Comparison of ENCODE assay signal across 23 cellular contexts in the genomic region with DNA sequence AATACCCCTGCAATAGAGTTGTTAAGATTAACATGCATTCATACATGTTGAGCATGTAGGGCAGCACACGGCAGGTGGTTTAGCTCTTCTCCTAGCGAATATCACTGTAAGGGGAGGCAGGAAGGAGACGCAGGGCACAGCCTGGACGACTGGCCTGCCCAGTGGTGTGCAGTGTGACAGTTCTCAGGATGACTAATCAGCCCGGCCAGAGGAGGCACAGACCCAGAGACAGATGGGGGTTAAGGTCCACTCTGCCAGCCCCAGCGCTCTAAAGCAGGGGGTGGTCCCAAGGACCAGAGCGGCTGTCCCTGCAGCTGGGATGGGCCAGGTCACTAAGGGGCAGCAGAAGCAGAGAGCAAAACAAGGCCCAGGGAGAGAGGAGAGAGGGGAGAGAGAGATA.
DNase-seq lines count a peak whose midpoint lies in the region; ATAC-seq, FAIRE-seq and TF ChIP-seq lines count a peak whose summit lies in the region.
"Had no signal": no experiment of that assay in that cellular context is flagged by ENCODE, and none has a peak within 500 bp of the region (broad histone marks: within the 10 kb centered on the region; RNA-seq: fewer than 3 reads in every experiment).

No MANE protein-coding gene starts in this region.

- H3K36me3 ChIP-seq in mesenchymal stem cell (ENCODE audit: control insufficient read depth in 1 of 2, insufficient read depth in 2 of 2, low read depth in 1 of 2, low read length in 2 of 2): no peaks in the 10 kb centered on the region
- no peaks in the 10 kb centered on the region for H3K36me3 ChIP-seq in small intestine (ENCODE audit: control insufficient read depth in 2 of 2, insufficient read depth in 2 of 2, low read length in 2 of 2)

- FAIRE-seq in D721Med (lab: Jason Lieb, UNC) (peak; percentile 58), small intestine (lab: Jason Lieb, UNC) (no peak)
- FAIRE-seq: G401.6, K562, RCC 7860 had no signal

- H2BK15ac ChIP-seq in mesenchymal stem cell (ENCODE audit: low read depth, poor library complexity, severe bottlenecking): peak overlapping the region; percentile 60

- H3K36me3 Mint-ChIP-seq in chondrocyte (ENCODE audit: low read depth): peaks cover 8% of the 10 kb centered on the region
- H3K36me3 Mint-ChIP-seq: CD8-positive, alpha-beta T cell had no signal

- no peak for ATAC-seq in HG03442 (IDR thresholded peaks at IDR 0.05; ENCODE audit: unreplicated experiment)
- ATAC-seq: CD8-positive, alpha-beta T cell; K562 had no signal

- H3K4me3 ChIP-seq in mesenchymal stem cell (ENCODE audit: insufficient read depth in 1 of 2, low read depth in 1 of 2, low read length in 2 of 2) (no peak overlapping the region), small intestine (ENCODE audit: low read depth in 1 of 2, low read length in 2 of 2) (no peak overlapping the region)
- H3K4me3 ChIP-seq: K562 had no signal

- DNase-seq in D721Med (ENCODE audit: insufficient read length, low spot score): no peak
- no peak for DNase-seq in chondrocyte (ENCODE audit: low spot score)
- no peak for DNase-seq in mesenchymal stem cell
- DNase-seq in small intestine: peak; percentile 20
- no peak for DNase-seq in effector CD8-positive, alpha-beta T cell (lab: John Stamatoyannopoulos, UW)
- no peak for DNase-seq in anterior cingulate cortex (lab: John Stamatoyannopoulos, UW)
- DNase-seq in GM13976 (ENCODE audit: low spot score): no peak
- DNase-seq: AML-193; Calu3; CD8-positive, alpha-beta T cell; MM.1S; NCI-H1048; NCI-H1436; NCI-H187 treated with DMSO at 0.1 percent for 48 hours; NCI-H2107; NCI-H446 treated with DMSO at 0.1 percent for 48 hours; NCI-H526 treated with DMSO at 0.1 percent for 48 hours; OCI-M1; Right ventricle myocardium superior had no signal

- H3K23ac ChIP-seq in mesenchymal stem cell (ENCODE audit: low read length in 2 of 2): no peak overlapping the region

- TF ChIP-seq CTCF in D721Med (IDR thresholded peaks at IDR 0.05; ENCODE audit: insufficient read depth, missing control alignments) (no peak), chondrocyte (IDR thresholded peaks at IDR 0.05) (no peak), GM13976 (IDR thresholded peaks at IDR 0.05; ENCODE audit: borderline replicate concordance, control extremely low read depth, extremely low read depth, insufficient read depth, missing control alignments) (no peak)

- no peaks in the 10 kb centered on the region for H3K9me3 Mint-ChIP-seq in chondrocyte (ENCODE audit: low read depth)
- H3K9me3 Mint-ChIP-seq: CD8-positive, alpha-beta T cell had no signal

- peak overlapping the region in 1 of 2 experiments; percentile 46 for H3K18ac ChIP-seq in mesenchymal stem cell (ENCODE audit: low read depth in 1 of 2, low read length in 2 of 2)

- no peak overlapping the region for H3K4me2 ChIP-seq in mesenchymal stem cell (ENCODE audit: low read length, poor library complexity, severe bottlenecking)

- no peak overlapping the region for H2BK120ac ChIP-seq in mesenchymal stem cell (ENCODE audit: low read depth, low read length)

- H3K4me3 Mint-ChIP-seq in chondrocyte (ENCODE audit: unreplicated experiment): no peak overlapping the region
- H3K4me3 Mint-ChIP-seq: CD8-positive, alpha-beta T cell had no signal

- no peak overlapping the region for H3K9ac ChIP-seq in mesenchymal stem cell (ENCODE audit: low read length)

- peak overlapping the region; percentile 85 for H4K8ac ChIP-seq in mesenchymal stem cell (ENCODE audit: low read length)

- no peak overlapping the region for H2BK5ac ChIP-seq in mesenchymal stem cell (ENCODE audit: low read depth, low read length, poor library complexity, severe bottlenecking)

- WGBS in mesenchymal stem cell: 78% methylated on average over 7 of the region's 7 CpGs
- 79 to 80% (median 79%) methylated on average over 7 of the region's 7 CpGs for WGBS in small intestine, 3 donors

- H3K27ac ChIP-seq in mesenchymal stem cell (ENCODE audit: low read length, poor library complexity, severe bottlenecking): no peak overlapping the region
- no peak overlapping the region for H3K27ac ChIP-seq in small intestine (ENCODE audit: low read depth in 1 of 2, low read length in 1 of 2)

- H3K4me1 ChIP-seq in mesenchymal stem cell (ENCODE audit: control insufficient read depth, insufficient read depth, low read depth, low read length) (peaks cover 3% of the 10 kb centered on the region), small intestine (ENCODE audit: control insufficient read depth in 2 of 2, insufficient read depth in 1 of 2, low read depth in 1 of 2, low read length in 1 of 2) (no peaks in the 10 kb centered on the region)

- H3K79me1 ChIP-seq in mesenchymal stem cell (replicated peaks; ENCODE audit: low read length, poor library complexity, severe bottlenecking): no peaks in the 10 kb centered on the region

- peaks cover 83% of the 10 kb centered on the region for H3K4me1 Mint-ChIP-seq in chondrocyte (ENCODE audit: low read depth)

- H3K9me3 ChIP-seq in mesenchymal stem cell (ENCODE audit: control insufficient read depth, low read length): no peaks in the 10 kb centered on the region
- H3K9me3 ChIP-seq in small intestine (ENCODE audit: control insufficient read depth, low read depth): peaks cover under 1% of the 10 kb centered on the region

- no peak overlapping the region for H2AFZ ChIP-seq in mesenchymal stem cell (ENCODE audit: low read depth, low read length)

- peak overlapping the region; percentile 73 for H3K27ac Mint-ChIP-seq in chondrocyte (ENCODE audit: unreplicated experiment)
- H3K27ac Mint-ChIP-seq: CD8-positive, alpha-beta T cell had no signal

- H3K27me3 ChIP-seq in mesenchymal stem cell (ENCODE audit: control insufficient read depth in 1 of 2, insufficient read depth in 1 of 2, low read length in 2 of 2) (no peaks in the 10 kb centered on the region), small intestine (ENCODE audit: control insufficient read depth in 2 of 2, insufficient read depth in 2 of 2, low read length in 2 of 2) (no peaks in the 10 kb centered on the region)

- no peak overlapping the region for H2AK5ac ChIP-seq in mesenchymal stem cell (ENCODE audit: low read length, severe bottlenecking)

- no peak overlapping the region for H3K4ac ChIP-seq in mesenchymal stem cell (ENCODE audit: low read depth in 1 of 2, low read length in 2 of 2)

- H2BK12ac ChIP-seq in mesenchymal stem cell (ENCODE audit: low read length in 2 of 2): peak overlapping the region in 1 of 2 experiments; percentile 6

- H3K14ac ChIP-seq in mesenchymal stem cell (ENCODE audit: low read length in 2 of 2): peak overlapping the region in 1 of 2 experiments; percentile 19

- H4K91ac ChIP-seq in mesenchymal stem cell (ENCODE audit: low read length): no peak overlapping the region

- no peaks in the 10 kb centered on the region for H3K27me3 Mint-ChIP-seq in chondrocyte (ENCODE audit: low read depth)

- in situ Hi-C loops in GM13976 (cut with MboI; ENCODE audit: low sequenced_read_pairs, unreplicated experiment): no loop called here
